ENCODE assay signal across 9 cellular contexts in the genomic region with DNA sequence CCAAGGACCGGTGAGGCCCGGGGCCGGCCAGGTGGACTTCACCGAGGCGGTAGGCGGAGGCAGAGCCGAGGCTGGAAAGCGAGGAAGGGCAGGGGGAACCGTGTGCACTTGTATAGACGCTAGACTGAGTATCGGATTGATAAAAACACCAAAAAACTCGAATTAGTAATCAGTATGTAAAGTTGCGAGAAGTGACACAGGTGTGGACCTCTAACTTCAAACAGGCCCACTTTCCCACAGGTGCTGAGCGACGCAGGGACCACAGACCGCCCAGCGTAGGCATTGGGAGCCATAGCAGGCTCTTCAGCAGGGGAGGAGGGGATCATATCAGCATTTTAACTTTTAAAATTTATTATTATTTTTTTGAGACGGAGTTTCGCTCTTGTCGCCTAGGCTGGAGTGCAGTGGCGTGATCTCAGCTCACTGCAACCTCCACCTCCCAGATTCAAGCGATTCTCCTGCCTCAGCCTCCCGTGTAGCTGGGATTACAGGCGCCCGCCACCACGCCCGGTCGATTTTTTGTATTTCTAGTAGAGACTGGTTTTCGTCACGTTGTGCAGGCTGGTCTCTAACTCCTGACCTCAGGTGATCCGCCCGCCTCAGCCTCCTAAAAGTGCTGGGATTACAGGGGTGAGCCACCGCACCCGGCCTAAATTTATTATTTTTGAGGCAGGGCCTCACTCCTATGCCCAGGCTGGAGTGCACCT. TPM values are rescaled to one million over a fixed set of nuclear protein-coding genes. Genes with fewer than 3 reads are reported as not detected.
DNase-seq lines count a peak whose midpoint lies in the region; ATAC-seq, FAIRE-seq and TF ChIP-seq lines count a peak whose summit lies in the region.
"Had no signal": no experiment of that assay in that cellular context is flagged by ENCODE, and none has a peak within 500 bp of the region (broad histone marks: within the 10 kb centered on the region; RNA-seq: fewer than 3 reads in every experiment).

No MANE protein-coding gene starts in this region.

- no peak overlapping the region for H4K8ac ChIP-seq in mesendoderm (ENCODE audit: low read depth, low read length)

- peak overlapping the region; percentile 83 for H2AFZ ChIP-seq in GM12878 (ENCODE audit: control insufficient read depth, low read depth, low read length)

- RAD21 ChIA-PET in GM12878 (lab: Charles Lee; ENCODE audit: unreplicated experiment) = no interaction called here

- no peak overlapping the region for H2BK15ac ChIP-seq in mesendoderm (replicated peaks; ENCODE audit: low read depth)

- WGBS in heart right ventricle, 2 donors = 50 to 51% methylated on average over 34 of the region's 34 CpGs
- WGBS in GM12878 (ENCODE audit: insufficient coverage, insufficient replicate concordance, low lambda C conversion rate, missing lambda C conversion rate) = 35% methylated on average over 34 of the region's 34 CpGs
- no CpG with 5 or more reads among the region's 34 CpGs for WGBS in mesendoderm (ENCODE audit: extremely low coverage, insufficient coverage, low lambda C conversion rate)
- WGBS in aorta, 2 donors = 45 to 46% methylated on average over 34 of the region's 34 CpGs

- H3K18ac ChIP-seq in mesendoderm (ENCODE audit: low read length) = no peak overlapping the region

- TSS peak; percentile 88 for BruUV-seq in GM12878 (replicated peaks; lab: Mats Ljungman, UMichigan)

- H3K4me2 ChIP-seq in GM12878 (ENCODE audit: control insufficient read depth, insufficient read depth) (peak overlapping the region; percentile 49), mesendoderm (ENCODE audit: low read length) (peak overlapping the region; percentile 83)

- peaks cover 1% of the 10 kb centered on the region; the same call in 1 of the 2 replicates for H4K20me1 ChIP-seq in GM12878 (ENCODE audit: control insufficient read depth, insufficient read depth)

- peaks cover 10% of the 10 kb centered on the region for H3K79me1 ChIP-seq in mesendoderm (ENCODE audit: low read length)

- no peaks in the 10 kb centered on the region for H3K9me3 ChIP-seq in heart right ventricle
- H3K9me3 ChIP-seq in GM12878 (replicated peaks; ENCODE audit: control insufficient read depth, insufficient read depth, low read length) = no peaks in the 10 kb centered on the region
- H3K9me3 ChIP-seq in aorta (ENCODE audit: control insufficient read depth, low read length) = no peaks in the 10 kb centered on the region

- no peak for TF ChIP-seq CTCF in heart right ventricle (IDR thresholded peaks at IDR 0.05)
- TF ChIP-seq CTCF in GM12878 (IDR thresholded peaks at IDR 0.05 in 2 of 3, conservative IDR thresholded peaks at IDR 0.05 in 1 of 3; ENCODE audit: control insufficient read depth in 2 of 3, extremely low read depth in 1 of 3, insufficient read depth in 1 of 3, low read depth in 3 of 3, low read length in 3 of 3) = no peak
- TF ChIP-seq CTCF in GM10248 (IDR thresholded peaks at IDR 0.05; ENCODE audit: control extremely low read depth, extremely low read depth, low read depth, missing control alignments) = no peak
- TF ChIP-seq CTCF in foreskin keratinocyte (conservative IDR thresholded peaks at IDR 0.05) = no peak

- no peak overlapping the region for H3K23ac ChIP-seq in mesendoderm (ENCODE audit: low read length)

- no peak overlapping the region for H2BK120ac ChIP-seq in mesendoderm (ENCODE audit: low read depth, low read length)

- no peak overlapping the region for H2BK5ac ChIP-seq in mesendoderm (ENCODE audit: low read length)

- no peak for TF ChIP-seq RAD21 in GM12878 (IDR thresholded peaks at IDR 0.05; ENCODE audit: insufficient read depth, low read depth, low read length)

- ATAC-seq in heart right ventricle (no peak), Right ventricle myocardium superior (ENCODE audit: poor library complexity) (no peak), GM12878 (no peak), aorta (ENCODE audit: low FRiP score) (no peak), HG02938 (IDR thresholded peaks at IDR 0.05; ENCODE audit: unreplicated experiment) (no peak), foreskin keratinocyte (no peak)

- SMC1A ChIA-PET in GM12878 (lab: Charles Lee; ENCODE audit: uncharacterized antibody, unreplicated experiment) = interaction anchor here (0.8 kb wide), 1 partner anchor 63 kb away, joined by 3 read pairs; no protein-coding TSS in a partner anchor

- H3K9ac ChIP-seq in GM12878 (ENCODE audit: control insufficient read depth, insufficient read depth, low read length) = peak overlapping the region; percentile 67
- peak overlapping the region; percentile 81 for H3K9ac ChIP-seq in mesendoderm (ENCODE audit: low read length)

- TF ChIP-seq POLR2A in GM12878 (IDR thresholded peaks at IDR 0.05; ENCODE audit: low read depth, low read length) = no peak

- no peak for FAIRE-seq in GM12878 (lab: Jason Lieb, UNC)

- POLR2A ChIA-PET in GM12878 (lab: Charles Lee) = interaction anchor here (1.0 to 2.3 kb wide), 2 partner anchors 63 to 215 kb away, joined by 3 to 6 read pairs; no protein-coding TSS in a partner anchor
- POLR2A ChIA-PET in GM10248 (lab: Yijun Ruan, JAX) = no interaction called here

- H3K27ac ChIP-seq in heart right ventricle (peak overlapping the region in 9 of 10 donors; percentile 68 to 93 (median 85)), GM12878 (ENCODE audit: control insufficient read depth, insufficient read depth) (0 out of 2 replicates have a peak overlapping the region, but pooled peaks have one; percentile 6), mesendoderm (ENCODE audit: low read depth, low read length) (no peak overlapping the region), aorta (ENCODE audit: low read depth in 1 of 2, low read length in 2 of 2) (peak overlapping the region in 1 of 2 donors; percentile 58), foreskin keratinocyte (no peak overlapping the region)

- no peak for DNase-seq in heart right ventricle
- DNase-seq in Right ventricle myocardium superior = no peak
- DNase-seq in GM12878 (ENCODE audit: low read depth, low spot score) = no peak
- DNase-seq in mesendoderm = no peak
- DNase-seq in aorta = no peak
- no peak for DNase-seq in GM10248 (ENCODE audit: extremely low spot score)
- DNase-seq in foreskin keratinocyte = no peak

- peak overlapping the region; percentile 95 for H3K56ac ChIP-seq in mesendoderm (ENCODE audit: low read length)

- H3K27me3 ChIP-seq in heart right ventricle = no peaks in the 10 kb centered on the region
- H3K27me3 ChIP-seq in GM12878 (replicated peaks in 1 of 2; ENCODE audit: control insufficient read depth in 2 of 2, insufficient read depth in 2 of 2, low read length in 1 of 2) = no peaks in the 10 kb centered on the region
- no peaks in the 10 kb centered on the region for H3K27me3 ChIP-seq in mesendoderm (ENCODE audit: insufficient read depth, low read length, poor library complexity)
- H3K27me3 ChIP-seq in aorta (ENCODE audit: control insufficient read depth in 1 of 2, insufficient read depth in 2 of 2, low read length in 1 of 2) = no peaks in the 10 kb centered on the region
- H3K27me3 ChIP-seq in foreskin keratinocyte = no peaks in the 10 kb centered on the region

- in situ Hi-C loops in GM12878 (cut with MboI) = no loop called here

- CTCF ChIA-PET in GM12878 (lab: Yijun Ruan, JAX) (interaction anchor here (1.3 to 3.1 kb wide), 2 partner anchors 62 to 101 kb away, joined by 4 to 15 read pairs; a partner anchor contains a TSS), GM10248 (lab: Yijun Ruan, JAX) (interaction anchor here (1.5 to 1.8 kb wide), 2 partner anchors 24 to 101 kb away, joined by 4 to 9 read pairs; a partner anchor contains a TSS)

- no peak for TF ChIP-seq EP300 in GM12878 (IDR thresholded peaks at IDR 0.05; ENCODE audit: borderline replicate concordance in 1 of 2, control insufficient read depth in 1 of 2, low read depth in 2 of 2, low read length in 2 of 2)

- peaks cover 26% of the 10 kb centered on the region for H3K79me2 ChIP-seq in GM12878 (ENCODE audit: control insufficient read depth, insufficient read depth, low read length)
- peaks cover 21% of the 10 kb centered on the region for H3K79me2 ChIP-seq in mesendoderm (ENCODE audit: control insufficient read depth, insufficient read depth, low read length)

- H3K4me3 ChIP-seq in heart right ventricle (peak overlapping the region; percentile 56 to 97 (median 82)), GM12878 (peak overlapping the region; percentile 81), mesendoderm (ENCODE audit: low read length) (peak overlapping the region; percentile 69), aorta (ENCODE audit: low read length in 2 of 2) (peak overlapping the region; percentile 55 to 62)

- no peak overlapping the region for H4K5ac ChIP-seq in mesendoderm (ENCODE audit: low read length)

- no peak overlapping the region for H2AK5ac ChIP-seq in mesendoderm (ENCODE audit: low read length)

- H3K36me3 ChIP-seq in heart right ventricle (peaks cover 0 to 44% (median 0%) of the 10 kb centered on the region in 9 donors), GM12878 (ENCODE audit: control insufficient read depth in 2 of 2, insufficient read depth in 2 of 2, low read length in 1 of 2) (no peaks in the 10 kb centered on the region; a peak in 2 of 4 replicates), mesendoderm (ENCODE audit: control insufficient read depth, insufficient read depth, low read length) (no peaks in the 10 kb centered on the region), aorta (ENCODE audit: control insufficient read depth in 1 of 2, insufficient read depth in 2 of 2, low read length in 1 of 2) (peaks cover 0 to 3% of the 10 kb centered on the region in 2 donors)

- H3K4me1 ChIP-seq in heart right ventricle (peaks cover 12 to 45% (median 36%) of the 10 kb centered on the region in 9 donors), GM12878 (ENCODE audit: control insufficient read depth, insufficient read depth, low read length) (peaks cover 9% of the 10 kb centered on the region), mesendoderm (ENCODE audit: control insufficient read depth, low read depth, low read length) (no peaks in the 10 kb centered on the region), aorta (ENCODE audit: control insufficient read depth in 1 of 2, insufficient read depth in 2 of 2, low read length in 2 of 2) (no peaks in the 10 kb centered on the region), foreskin keratinocyte (peaks cover 5% of the 10 kb centered on the region)

- no peak overlapping the region for H3K4ac ChIP-seq in mesendoderm (ENCODE audit: low read depth, low read length)

- intact Hi-C loops in heart right ventricle (cut with DNase I) (loop anchor here in 1 of 10 donors (5.0 kb wide), 1 partner anchor 57 kb away; no protein-coding TSS in a partner anchor), Right ventricle myocardium superior (cut with DNase I) (no loop called here), GM12878 (cut with micrococcal nuclease; ENCODE audit: unreplicated experiment) (loop anchor here (2.0 kb wide), 1 partner anchor 114 kb away; a partner anchor contains a TSS), aorta (cut with DNase I) (no loop called here)

RNA-seq across cellular contexts. Expression of a gene that starts 0.6 kb away (rescaled TPM):
- total RNA-seq in heart right ventricle (1 to 10 TPM; 1.3 to 3.9 (median 2.5) TPM), Right ventricle myocardium superior (2.1 TPM), GM12878 (2014; rRNA removed) (5.8 and 6.5 TPM in 2 replicates), GM12878 (2014; rRNA removed; fragmentation: Illumina TruSeq; extraction: Trizol) (2.8 and 2.9 TPM in 2 replicates), GM12878 (2021) (3.2 and 3.7 TPM in 2 replicates), aorta (1 to 10 TPM; 3.9 to 9.2 TPM), foreskin keratinocyte (1.5 and 2.1 TPM in 2 replicates)
- polyA plus RNA-seq in heart right ventricle (1 to 10 TPM; 1.4 to 5.8 TPM), GM12878 (2011; rRNA removed) (1.3 and 1.4 TPM in 2 replicates), GM12878 (2014; fragmentation: Illumina TruSeq; extraction: Trizol) (1.1 and 2.0 TPM in 2 replicates), GM12878 (2014; fragmentation: Nextera tagmentation; extraction: Ambion mirVana) (under 1 TPM; 0.18 to 0.27 TPM), GM12878 (2014; rRNA removed) (6.8 and 7.3 TPM in 2 replicates), GM12878 (2016; fragmentation: Nextera tagmentation; extraction: Ambion mirVana) (1 to 10 TPM; 1.5 to 1.6 TPM), aorta (1 to 10 TPM; 1.9 to 6.9 TPM), foreskin keratinocyte (0.89 and 1.2 TPM in 2 replicates)
- total RNA-seq in GM12878 (2013; cell fraction: nucleolus; rRNA removed) = 10.6 and 12.7 TPM in 2 replicates
- 1.4 TPM for polyA plus RNA-seq in GM12878 (2011; ENCODE audit: low read depth)
- 2.6 and 3.9 TPM in 2 replicates for polyA plus RNA-seq in GM12878 (2011; cell fraction: cytosol; rRNA removed)
- 5.1 and 6.5 TPM in 2 replicates for polyA plus RNA-seq in GM12878 (2011; cell fraction: nucleus; rRNA removed)
- polyA plus RNA-seq in GM12878 (2012) = 2.6 and 3.0 TPM in 2 replicates
- 0.59 and 1.3 TPM in 2 replicates for polyA minus RNA-seq in GM12878 (2011; rRNA and poly(A)+ RNA removed)
- 1.0 and 1.1 TPM in 2 replicates for polyA minus RNA-seq in GM12878 (2011; cell fraction: cytosol; rRNA and poly(A)+ RNA removed)
- 1.2 and 2.2 TPM in 2 replicates for polyA minus RNA-seq in GM12878 (2011; cell fraction: nucleus; rRNA and poly(A)+ RNA removed)
- polyA plus RNA-seq in mesendoderm (2013, experiment 1 of 2) = 0.76 TPM
- polyA plus RNA-seq in mesendoderm (2013, experiment 2 of 2) = 0.70 TPM

RNA-seq across cellular contexts. Expression of a gene that starts 1.6 kb away (rescaled TPM):
- total RNA-seq in heart right ventricle (100 to 1,000 TPM; 451 to 574 (median 513) TPM), Right ventricle myocardium superior (606 TPM), GM12878 (2014; rRNA removed) (326 and 388 TPM in 2 replicates), GM12878 (2014; rRNA removed; fragmentation: Illumina TruSeq; extraction: Trizol) (164 and 181 TPM in 2 replicates), GM12878 (2021) (306 and 309 TPM in 2 replicates), aorta (100 to 1,000 TPM; 138 to 151 TPM), foreskin keratinocyte (283 and 287 TPM in 2 replicates)
- polyA plus RNA-seq in heart right ventricle (1,000 to 10,000 TPM in 1 of 2 donors, 100 to 1,000 TPM in 1; 760 to 1,143 TPM), GM12878 (2011; rRNA removed) (24.8 and 108 TPM in 2 replicates), GM12878 (2014; fragmentation: Illumina TruSeq; extraction: Trizol) (24.2 and 170 TPM in 2 replicates), GM12878 (2014; fragmentation: Nextera tagmentation; extraction: Ambion mirVana) (100 to 1,000 TPM; 239 to 270 TPM), GM12878 (2014; rRNA removed) (343 and 398 TPM in 2 replicates), GM12878 (2016; fragmentation: Nextera tagmentation; extraction: Ambion mirVana) (100 to 1,000 TPM; 596 to 600 TPM), aorta (100 to 1,000 TPM; 326 to 405 TPM), foreskin keratinocyte (511 and 568 TPM in 2 replicates)
- total RNA-seq in GM12878 (2013; cell fraction: nucleolus; rRNA removed) = 35.6 and 42.7 TPM in 2 replicates
- polyA plus RNA-seq in GM12878 (2011; ENCODE audit: low read depth) = 166 TPM
- 447 and 630 TPM in 2 replicates for polyA plus RNA-seq in GM12878 (2011; cell fraction: cytosol; rRNA removed)
- 193 and 244 TPM in 2 replicates for polyA plus RNA-seq in GM12878 (2011; cell fraction: nucleus; rRNA removed)
- 189 and 285 TPM in 2 replicates for polyA plus RNA-seq in GM12878 (2012)
- 22.4 and 50.2 TPM in 2 replicates for polyA minus RNA-seq in GM12878 (2011; rRNA and poly(A)+ RNA removed)
- 18.2 and 24.5 TPM in 2 replicates for polyA minus RNA-seq in GM12878 (2011; cell fraction: cytosol; rRNA and poly(A)+ RNA removed)
- polyA minus RNA-seq in GM12878 (2011; cell fraction: nucleus; rRNA and poly(A)+ RNA removed) = 7.6 and 15.5 TPM in 2 replicates
- 299 TPM for polyA plus RNA-seq in mesendoderm (2013, experiment 1 of 2)
- 304 TPM for polyA plus RNA-seq in mesendoderm (2013, experiment 2 of 2)

RNA-seq across cellular contexts. Expression of a gene that starts 8.8 kb away (rescaled TPM):
- total RNA-seq in heart right ventricle = 1 to 10 TPM; 1.3 to 4.2 (median 2.8) TPM
- polyA plus RNA-seq in heart right ventricle = 10 to 100 TPM in 1 of 2 donors, 1 to 10 TPM in 1; 3.2 to 14.1 TPM
- 3.4 TPM for total RNA-seq in Right ventricle myocardium superior
- 2.8 and 4.9 TPM in 2 replicates for total RNA-seq in GM12878 (2013; cell fraction: nucleolus; rRNA removed)
- total RNA-seq in GM12878 (2014; rRNA removed) = 4.9 and 6.0 TPM in 2 replicates
- 1.8 and 2.4 TPM in 2 replicates for total RNA-seq in GM12878 (2014; rRNA removed; fragmentation: Illumina TruSeq; extraction: Trizol)
- total RNA-seq in GM12878 (2021) = 3.9 and 5.5 TPM in 2 replicates
- 1.8 TPM for polyA plus RNA-seq in GM12878 (2011; ENCODE audit: low read depth)
- polyA plus RNA-seq in GM12878 (2011; rRNA removed) = 1.4 and 1.8 TPM in 2 replicates
- 3.5 and 4.9 TPM in 2 replicates for polyA plus RNA-seq in GM12878 (2011; cell fraction: cytosol; rRNA removed)
- 8.3 and 10.2 TPM in 2 replicates for polyA plus RNA-seq in GM12878 (2011; cell fraction: nucleus; rRNA removed)
- 3.4 and 7.0 TPM in 2 replicates for polyA plus RNA-seq in GM12878 (2012)
- 1.1 and 1.7 TPM in 2 replicates for polyA plus RNA-seq in GM12878 (2014; fragmentation: Illumina TruSeq; extraction: Trizol)
- polyA plus RNA-seq in GM12878 (2014; fragmentation: Nextera tagmentation; extraction: Ambion mirVana) = under 1 TPM; 0.09 to 0.10 TPM
- polyA plus RNA-seq in GM12878 (2014; rRNA removed) = 6.9 and 8.3 TPM in 2 replicates
- 1 to 10 TPM; 5.1 to 6.3 TPM for polyA plus RNA-seq in GM12878 (2016; fragmentation: Nextera tagmentation; extraction: Ambion mirVana)
- 0.29 and 1.6 TPM in 2 replicates for polyA minus RNA-seq in GM12878 (2011; rRNA and poly(A)+ RNA removed)
- polyA minus RNA-seq in GM12878 (2011; cell fraction: cytosol; rRNA and poly(A)+ RNA removed) = 0.31 TPM in 1 of 2 replicates, not detected in the other
- 1.6 and 2.0 TPM in 2 replicates for polyA minus RNA-seq in GM12878 (2011; cell fraction: nucleus; rRNA and poly(A)+ RNA removed)
- polyA plus RNA-seq in mesendoderm (2013, experiment 1 of 2) = 0.27 TPM
- polyA plus RNA-seq in mesendoderm (2013, experiment 2 of 2) = 0.52 TPM
- total RNA-seq in aorta = 10 to 100 TPM in 1 of 2 donors, 1 to 10 TPM in 1; 9.4 to 14.0 TPM
- 10 to 100 TPM in 1 of 2 donors, 1 to 10 TPM in 1; 9.3 to 70.9 TPM for polyA plus RNA-seq in aorta
- total RNA-seq in foreskin keratinocyte = 1.4 and 2.6 TPM in 2 replicates
- polyA plus RNA-seq in foreskin keratinocyte = 1.4 and 2.9 TPM in 2 replicates

RNA-seq across cellular contexts. Expression of a gene that starts 34.9 kb away (rescaled TPM):
- total RNA-seq in heart right ventricle = under 1 TPM in 1 of 10 donors, not detected in 9; 0.21 TPM
- not detected for polyA plus RNA-seq in heart right ventricle
- not detected for total RNA-seq in Right ventricle myocardium superior
- 1.1 TPM in 2 replicates for total RNA-seq in GM12878 (2013; cell fraction: nucleolus; rRNA removed)
- not detected in 2 replicates for total RNA-seq in GM12878 (2014; rRNA removed)
- not detected in 2 replicates for total RNA-seq in GM12878 (2014; rRNA removed; fragmentation: Illumina TruSeq; extraction: Trizol)
- total RNA-seq in GM12878 (2021) = not detected in 2 replicates
- polyA plus RNA-seq in GM12878 (2011; ENCODE audit: low read depth) = not detected
- not detected in 2 replicates for polyA plus RNA-seq in GM12878 (2011; rRNA removed)
- polyA plus RNA-seq in GM12878 (2011; cell fraction: cytosol; rRNA removed) = not detected in 2 replicates
- not detected in 2 replicates for polyA plus RNA-seq in GM12878 (2011; cell fraction: nucleus; rRNA removed)
- polyA plus RNA-seq in GM12878 (2012) = 0.07 TPM in 1 of 2 replicates, not detected in the other
- polyA plus RNA-seq in GM12878 (2014; fragmentation: Illumina TruSeq; extraction: Trizol) = not detected in 2 replicates
- not detected for polyA plus RNA-seq in GM12878 (2014; fragmentation: Nextera tagmentation; extraction: Ambion mirVana)
- not detected in 2 replicates for polyA plus RNA-seq in GM12878 (2014; rRNA removed)
- polyA plus RNA-seq in GM12878 (2016; fragmentation: Nextera tagmentation; extraction: Ambion mirVana) = not detected
- polyA minus RNA-seq in GM12878 (2011; rRNA and poly(A)+ RNA removed) = not detected in 2 replicates
- not detected in 2 replicates for polyA minus RNA-seq in GM12878 (2011; cell fraction: cytosol; rRNA and poly(A)+ RNA removed)
- 0.12 TPM in 1 of 2 replicates, not detected in the other for polyA minus RNA-seq in GM12878 (2011; cell fraction: nucleus; rRNA and poly(A)+ RNA removed)
- not detected for polyA plus RNA-seq in mesendoderm (2013, experiment 1 of 2)
- polyA plus RNA-seq in mesendoderm (2013, experiment 2 of 2) = not detected
- total RNA-seq in aorta = not detected
- polyA plus RNA-seq in aorta = not detected
- total RNA-seq in foreskin keratinocyte = not detected in 2 replicates
- not detected in 2 replicates for polyA plus RNA-seq in foreskin keratinocyte
- total RNA-seq: SK-MEL-5 had no signal

RNA-seq across cellular contexts. Expression of a gene that starts 54.0 kb away (rescaled TPM):
- total RNA-seq in heart right ventricle (not detected), Right ventricle myocardium superior (not detected), GM12878 (2014; rRNA removed) (not detected in 2 replicates), GM12878 (2014; rRNA removed; fragmentation: Illumina TruSeq; extraction: Trizol) (not detected in 2 replicates), GM12878 (2021) (0.31 TPM in 1 of 2 replicates, not detected in the other), aorta (not detected), foreskin keratinocyte (1.5 and 2.2 TPM in 2 replicates)
- polyA plus RNA-seq in heart right ventricle (under 1 TPM in 1 of 2 donors, not detected in 1; 0.01 TPM), GM12878 (2011; rRNA removed) (not detected in 2 replicates), GM12878 (2014; fragmentation: Illumina TruSeq; extraction: Trizol) (0.07 TPM in 1 of 2 replicates, not detected in the other), GM12878 (2014; fragmentation: Nextera tagmentation; extraction: Ambion mirVana) (not detected), GM12878 (2014; rRNA removed) (0.04 and 0.10 TPM in 2 replicates), GM12878 (2016; fragmentation: Nextera tagmentation; extraction: Ambion mirVana) (not detected), aorta (1 to 10 TPM in 1 of 2 donors, under 1 TPM in 1; 0.38 to 3.3 TPM), foreskin keratinocyte (1.5 and 3.6 TPM in 2 replicates)
- 0.33 TPM in 1 of 2 replicates, not detected in the other for total RNA-seq in GM12878 (2013; cell fraction: nucleolus; rRNA removed)
- polyA plus RNA-seq in GM12878 (2011; ENCODE audit: low read depth) = not detected
- 0.16 TPM in 1 of 2 replicates, not detected in the other for polyA plus RNA-seq in GM12878 (2011; cell fraction: cytosol; rRNA removed)
- polyA plus RNA-seq in GM12878 (2011; cell fraction: nucleus; rRNA removed) = 0.34 TPM in 1 of 2 replicates, not detected in the other
- polyA plus RNA-seq in GM12878 (2012) = 0.38 and 0.47 TPM in 2 replicates
- not detected in 2 replicates for polyA minus RNA-seq in GM12878 (2011; rRNA and poly(A)+ RNA removed)
- not detected in 2 replicates for polyA minus RNA-seq in GM12878 (2011; cell fraction: cytosol; rRNA and poly(A)+ RNA removed)
- not detected in 2 replicates for polyA minus RNA-seq in GM12878 (2011; cell fraction: nucleus; rRNA and poly(A)+ RNA removed)
- 0.08 TPM for polyA plus RNA-seq in mesendoderm (2013, experiment 1 of 2)
- 0.07 TPM for polyA plus RNA-seq in mesendoderm (2013, experiment 2 of 2)

Comparison
In these comparisons a context has a peak if more than half of its experiments do, and no peak if none do; other contexts are left out.
1. H3K27ac ChIP-seq: peak in heart right ventricle (9 of 10) and GM12878 (single experiment); none in mesendoderm (single experiment) and foreskin keratinocyte (single experiment).
2. Peak in every context shown above with its lines, with median percentiles within 50 percentile points of each other: H3K4me3 ChIP-seq.